Comparison of ENCODE assay signal across 27 cellular contexts in the genomic region with DNA sequence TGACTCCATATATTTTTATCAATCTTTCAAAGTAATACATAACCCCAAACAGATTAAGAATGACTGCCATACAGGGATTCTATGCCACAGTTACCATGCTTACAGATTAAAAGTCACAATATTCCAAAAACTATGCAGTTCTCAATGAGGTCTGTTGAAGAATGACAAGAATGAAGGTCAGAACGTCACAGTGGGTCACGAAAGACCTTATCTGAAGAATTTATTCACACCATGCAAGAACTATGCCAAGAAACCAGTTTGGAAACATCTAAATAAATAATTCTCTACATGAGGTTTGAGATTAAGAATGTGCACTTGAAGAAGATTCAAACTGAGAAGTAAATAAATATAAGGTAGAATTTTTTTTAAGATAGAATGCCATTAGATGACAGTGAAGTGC.
DNase-seq lines count a peak whose midpoint lies in the region; ATAC-seq, FAIRE-seq and TF ChIP-seq lines count a peak whose summit lies in the region.
"Had no signal": no experiment of that assay in that cellular context is flagged by ENCODE, and none has a peak within 500 bp of the region (broad histone marks: within the 10 kb centered on the region; RNA-seq: fewer than 3 reads in every experiment).

No MANE protein-coding gene starts in this region.

- H3K27me3 ChIP-seq in K562 (ENCODE audit: control insufficient read depth in 2 of 2, insufficient read depth in 2 of 2, low read length in 2 of 2): no peaks in the 10 kb centered on the region
- no peaks in the 10 kb centered on the region for H3K27me3 ChIP-seq in mesenchymal stem cell (ENCODE audit: control insufficient read depth in 1 of 2, insufficient read depth in 1 of 2, low read length in 2 of 2)
- H3K27me3 ChIP-seq: cardiac muscle cell, suprapubic skin had no signal

- H3K9ac ChIP-seq in K562 (ENCODE audit: insufficient read depth in 1 of 2, low read depth in 2 of 2, low read length in 2 of 2) (no peak overlapping the region), mesenchymal stem cell (ENCODE audit: low read length) (no peak overlapping the region)
- H3K9ac ChIP-seq: KMS-11 had no signal

- CTCF ChIA-PET in AG04449 (lab: Yijun Ruan, JAX) (interaction anchor here (1.3 kb wide), 1 partner anchor 10 kb away, joined by 4 read pairs; no protein-coding TSS in a partner anchor), K562 (lab: Yijun Ruan, JAX; ENCODE audit: low intra/inter-chr PET ratio) (no interaction called here)

- peak; percentile 63 for DNase-seq in AG04449 (ENCODE audit: low read depth, low spot score)
- DNase-seq in H54 (ENCODE audit: insufficient read length, low spot score): no peak
- DNase-seq in K562 (ENCODE audit: extremely low read depth in 1 of 4, low spot score in 3 of 4): no peak
- peak; percentile 8 for DNase-seq in mesenchymal stem cell
- DNase-seq in T-helper 17 cell: no peak
- DNase-seq in iPS-NIHi7 (ENCODE audit: extremely low spot score): no peak
- no peak for DNase-seq in NK-92 treated with Interleukin-12 subunit alpha and Interleukin-12 subunit beta, amount 100 ng/mL, for 24 hours (lab: John Stamatoyannopoulos, UW)
- DNase-seq: activated CD4-positive, alpha-beta T cell treated with anti-CD3 and anti-CD28 coated beads for 48 hours; activated T-cell treated with anti-CD3 and anti-CD28 coated beads, Interleukin-2, amount 50 U/mL, for 24 hours; CD4-positive, CD25-positive, alpha-beta regulatory T cell; cortex of kidney; DMS153; GDM1; left cardiac atrium; NCI-H1436 treated with DMSO at 0.1 percent for 48 hours; NCI-H510A treated with DMSO at 0.1 percent for 48 hours; nucleus accumbens; SIG-M5; stimulated activated CD4-positive, alpha-beta T cell treated with anti-CD3 and anti-CD28 coated beads, Interleukin-2, amount 100 ng/mL, for 48 hours; T-cell had no signal

- no peak overlapping the region for H2BK12ac ChIP-seq in mesenchymal stem cell (ENCODE audit: low read length in 2 of 2)

- no peaks in the 10 kb centered on the region for H3K79me1 ChIP-seq in mesenchymal stem cell (replicated peaks; ENCODE audit: low read length, poor library complexity, severe bottlenecking)

- no TSS peak for BruUV-seq in K562 (replicated peaks; lab: Mats Ljungman, UMichigan)

- peak; percentile 64 for FAIRE-seq in H54 (lab: Jason Lieb, UNC)
- peak; percentile 46 for FAIRE-seq in K562 (lab: Jason Lieb, UNC)
- FAIRE-seq: urothelium cell line had no signal

- peaks cover 3% of the 10 kb centered on the region for H3K36me3 Mint-ChIP-seq in T-helper 17 cell (ENCODE audit: low read depth)
- H3K36me3 Mint-ChIP-seq: stimulated activated effector memory CD8-positive, alpha-beta T cell treated with anti-CD3 and anti-CD28 coated beads, Interleukin-12 subunit alpha, Interleukin-12 subunit beta, amount 100 ng/mL, for 72 hours had no signal

- no peaks in the 10 kb centered on the region for H3K27me3 Mint-ChIP-seq in T-helper 17 cell
- H3K27me3 Mint-ChIP-seq: activated T-cell treated with anti-CD3 and anti-CD28 coated beads, Interleukin-2, amount 50 U/mL, for 24 hours; CD4-positive, CD25-positive, alpha-beta regulatory T cell; T-cell had no signal

- intact Hi-C loops in K562 (cut with micrococcal nuclease): loop anchor here (10.0 kb wide), 1 partner anchor 1028 kb away; no protein-coding TSS in a partner anchor

- no peaks in the 10 kb centered on the region for H4K20me1 ChIP-seq in K562 (replicated peaks; ENCODE audit: control insufficient read depth, insufficient read depth, low read length)

- 24% methylated on average over 2 of the region's 2 CpGs for WGBS in K562 (ENCODE audit: insufficient coverage, low coverage, missing lambda C conversion rate)
- WGBS in mesenchymal stem cell: 33% methylated on average over 1 of the region's 2 CpGs

- H3K36me3 ChIP-seq in K562 (ENCODE audit: control insufficient read depth, insufficient read depth, low read length) (no peaks in the 10 kb centered on the region), mesenchymal stem cell (ENCODE audit: control insufficient read depth in 1 of 2, insufficient read depth in 2 of 2, low read depth in 1 of 2, low read length in 2 of 2) (peaks cover 0 to 2% of the 10 kb centered on the region in 2 experiments)
- H3K36me3 ChIP-seq: cardiac muscle cell, suprapubic skin had no signal

- no peak overlapping the region for H3K27ac ChIP-seq in K562 (ENCODE audit: extremely low read depth, low read depth, low read length)
- no peak overlapping the region for H3K27ac ChIP-seq in mesenchymal stem cell (ENCODE audit: low read length, poor library complexity, severe bottlenecking)
- H3K27ac ChIP-seq: cardiac muscle cell, KMS-11, suprapubic skin had no signal

- no peak for TF ChIP-seq EP300 in K562 (IDR thresholded peaks at IDR 0.05; ENCODE audit: low read length)

- no peaks in the 10 kb centered on the region for H3K9me3 ChIP-seq in K562 (replicated peaks; ENCODE audit: control insufficient read depth, insufficient read depth, low read depth, low read length)
- H3K9me3 ChIP-seq in mesenchymal stem cell (ENCODE audit: control insufficient read depth, low read length): no peaks in the 10 kb centered on the region
- no peaks in the 10 kb centered on the region for H3K9me3 ChIP-seq in T-helper 17 cell (ENCODE audit: control insufficient read depth, low read length, poor library complexity, severe bottlenecking)
- H3K9me3 ChIP-seq: suprapubic skin had no signal

- TF ChIP-seq CTCF in AG04449 (IDR thresholded peaks at IDR 0.05; ENCODE audit: insufficient read depth, low read length, missing control alignments): no peak
- TF ChIP-seq CTCF in K562 (IDR thresholded peaks at IDR 0.05 in 2 of 3, conservative IDR thresholded peaks at IDR 0.05 in 1 of 3; ENCODE audit: insufficient read depth in 2 of 3, low read depth in 1 of 3, low read length in 3 of 3): no peak

- no peak for TF ChIP-seq POLR2A in H54 (IDR thresholded peaks at IDR 0.05; ENCODE audit: low read depth, low read length)
- no peak for TF ChIP-seq POLR2A in K562 (conservative IDR thresholded peaks at IDR 0.05)

- H3K4me1 ChIP-seq in K562 (replicated peaks in 1 of 2; ENCODE audit: control insufficient read depth in 2 of 2, insufficient read depth in 2 of 2, low read length in 2 of 2): no peaks in the 10 kb centered on the region
- H3K4me1 ChIP-seq in mesenchymal stem cell (ENCODE audit: control insufficient read depth, insufficient read depth, low read depth, low read length): no peaks in the 10 kb centered on the region

- H4K91ac ChIP-seq in mesenchymal stem cell (ENCODE audit: low read length): no peak overlapping the region

- no peak overlapping the region for H3K4me3 Mint-ChIP-seq in T-helper 17 cell
- H3K4me3 Mint-ChIP-seq: activated T-cell treated with anti-CD3 and anti-CD28 coated beads, Interleukin-2, amount 50 U/mL, for 24 hours; CD4-positive, CD25-positive, alpha-beta regulatory T cell; stimulated activated effector memory CD8-positive, alpha-beta T cell treated with anti-CD3 and anti-CD28 coated beads, Interleukin-12 subunit alpha, Interleukin-12 subunit beta, amount 100 ng/mL, for 72 hours; T-cell had no signal

- no peak overlapping the region for H2AK5ac ChIP-seq in mesenchymal stem cell (ENCODE audit: low read length, severe bottlenecking)

- peaks cover 4% of the 10 kb centered on the region for H3K4me1 Mint-ChIP-seq in T-helper 17 cell
- H3K4me1 Mint-ChIP-seq: stimulated activated effector memory CD8-positive, alpha-beta T cell treated with anti-CD3 and anti-CD28 coated beads, Interleukin-12 subunit alpha, Interleukin-12 subunit beta, amount 100 ng/mL, for 72 hours; T-cell had no signal

- no peak overlapping the region for H2BK5ac ChIP-seq in mesenchymal stem cell (ENCODE audit: low read depth, low read length, poor library complexity, severe bottlenecking)

- H3K79me2 ChIP-seq in K562 (ENCODE audit: control insufficient read depth, insufficient read depth, low read length): no peaks in the 10 kb centered on the region

- H3K9me1 ChIP-seq in K562 (ENCODE audit: control insufficient read depth, insufficient read depth, low read length): no peaks in the 10 kb centered on the region

- no peak overlapping the region for H4K8ac ChIP-seq in mesenchymal stem cell (ENCODE audit: low read length)

- POLR2A ChIA-PET in AG04449 (lab: Yijun Ruan, JAX) (no interaction called here), K562 (lab: Yijun Ruan, JAX) (no interaction called here)

- no peak overlapping the region for H2AFZ ChIP-seq in K562 (ENCODE audit: low read depth, low read length)
- no peak overlapping the region for H2AFZ ChIP-seq in mesenchymal stem cell (ENCODE audit: low read depth, low read length)

- H3K23ac ChIP-seq in mesenchymal stem cell (ENCODE audit: low read length in 2 of 2): no peak overlapping the region

- TF ChIP-seq RAD21 in K562 (CRISPR knock-in tag; conservative IDR thresholded peaks at IDR 0.05 in 1 of 2, IDR thresholded peaks at IDR 0.05 in 1 of 2): no peak

- in situ Hi-C loops in K562 (cut with MboI): no loop called here

- H3K27ac Mint-ChIP-seq in T-helper 17 cell: no peak overlapping the region
- H3K27ac Mint-ChIP-seq: activated T-cell treated with anti-CD3 and anti-CD28 coated beads, Interleukin-2, amount 50 U/mL, for 24 hours; CD4-positive, CD25-positive, alpha-beta regulatory T cell; stimulated activated effector memory CD8-positive, alpha-beta T cell treated with anti-CD3 and anti-CD28 coated beads, Interleukin-12 subunit alpha, Interleukin-12 subunit beta, amount 100 ng/mL, for 72 hours; T-cell had no signal

- no peak overlapping the region for H3K4me3 ChIP-seq in AG04449 (ENCODE audit: low read depth, low read length)
- H3K4me3 ChIP-seq in K562: no peak overlapping the region
- no peak overlapping the region for H3K4me3 ChIP-seq in mesenchymal stem cell (ENCODE audit: insufficient read depth in 1 of 2, low read depth in 1 of 2, low read length in 2 of 2)
- H3K4me3 ChIP-seq: cardiac muscle cell, suprapubic skin had no signal

- no peak overlapping the region for H3K18ac ChIP-seq in mesenchymal stem cell (ENCODE audit: low read depth in 1 of 2, low read length in 2 of 2)

- H2BK15ac ChIP-seq in mesenchymal stem cell (ENCODE audit: low read depth, poor library complexity, severe bottlenecking): no peak overlapping the region

- no peak overlapping the region for H3K4ac ChIP-seq in mesenchymal stem cell (ENCODE audit: low read depth in 1 of 2, low read length in 2 of 2)

- ATAC-seq in K562 (no peak), HG02973 (IDR thresholded peaks at IDR 0.05; ENCODE audit: unreplicated experiment) (no peak), T-helper 17 cell (no peak)
- ATAC-seq: left cardiac atrium; Panc1; stimulated activated effector memory CD8-positive, alpha-beta T cell treated with anti-CD3 and anti-CD28 coated beads, Interleukin-12 subunit alpha, Interleukin-12 subunit beta, amount 100 ng/mL, for 72 hours; T-cell had no signal

- H3K4me2 ChIP-seq in K562 (ENCODE audit: insufficient read depth, low read length) (no peak overlapping the region), mesenchymal stem cell (ENCODE audit: low read length, poor library complexity, severe bottlenecking) (no peak overlapping the region)
- H3K4me2 ChIP-seq: KMS-11 had no signal

- no peak overlapping the region for H2BK120ac ChIP-seq in mesenchymal stem cell (ENCODE audit: low read depth, low read length)

- H3K14ac ChIP-seq in mesenchymal stem cell (ENCODE audit: low read length in 2 of 2): no peak overlapping the region

TF ChIP-seq in K562, 482 proteins besides CTCF, POLR2A, EP300 and RAD21 (continues in another document):
- TF ChIP-seq CHD4 (IDR thresholded peaks at IDR 0.05; ENCODE audit: insufficient read depth, insufficient replicate concordance, low read depth, low read length, poor library complexity, severe bottlenecking) (no peak), ZNF644 (tag; IDR thresholded peaks at IDR 0.05; ENCODE audit: low read depth) (no peak)

Comparison
In these comparisons a context has a peak if more than half of its experiments do, and no peak if none do; other contexts are left out.
1. DNase-seq: peak in AG04449 (single experiment) and mesenchymal stem cell (single experiment); none in H54 (single experiment), K562 (0 of 4), T-helper 17 cell (0 of 3), iPS-NIHi7 (single experiment) and NK-92 treated with Interleukin-12 subunit alpha and Interleukin-12 subunit beta, amount 100 ng/mL, for 24 hours (single experiment).